In genomic region chr1:31593770-31594632, GRCh38 we compare ENCODE assay signal across 8 cellular contexts. TPM values are rescaled to one million over a fixed set of nuclear protein-coding genes. Genes with fewer than 3 reads are reported as not detected.
DNase-seq lines count a peak whose midpoint lies in the region; ATAC-seq, FAIRE-seq and TF ChIP-seq lines count a peak whose summit lies in the region.

No MANE protein-coding gene starts in this region.

- no peak overlapping the region for H3K4me3 ChIP-seq in A549
- no peak overlapping the region for H3K4me3 ChIP-seq in K562
- no peak overlapping the region for H3K4me3 ChIP-seq in keratinocyte (ENCODE audit: control insufficient read depth in 2 of 3, extremely low read depth in 1 of 3, insufficient read depth in 2 of 3, low read depth in 1 of 3, low read length in 3 of 3)

- H3K36me3 ChIP-seq in K562 (ENCODE audit: control insufficient read depth, insufficient read depth, low read length) = no peaks in the 10 kb centered on the region
- H3K36me3 ChIP-seq in keratinocyte (ENCODE audit: control insufficient read depth in 2 of 2, extremely low read depth in 1 of 2, insufficient read depth in 2 of 2, low read length in 2 of 2) = no peaks in the 10 kb centered on the region

- no peak overlapping the region for H3K9ac ChIP-seq in K562 (ENCODE audit: insufficient read depth in 1 of 2, low read depth in 2 of 2, low read length in 2 of 2)
- H3K9ac ChIP-seq in keratinocyte (ENCODE audit: control insufficient read depth, extremely low read depth, insufficient read depth, low read length) = no peak overlapping the region

- in situ Hi-C loops in GM13976 (cut with MboI; ENCODE audit: low sequenced_read_pairs, unreplicated experiment) = no loop called here
- in situ Hi-C loops in K562 (cut with MboI) = no loop called here

- peak; percentile 67 to 70 for DNase-seq in A549 (ENCODE audit: low read depth in 1 of 2, low spot score in 1 of 2)
- peak; percentile 79 for DNase-seq in GM13976 (ENCODE audit: low spot score)
- DNase-seq in NCI-H1092 treated with DMSO at 0.1 percent for 48 hours (lab: John Stamatoyannopoulos, UW) = peak; percentile 48
- DNase-seq in T-helper 1 cell = peak in 4 of 5 donors; percentile 38 to 51 (median 44)
- peak; percentile 73 to 80 (median 78) for DNase-seq in K562 (ENCODE audit: extremely low read depth in 1 of 4, low spot score in 3 of 4)
- no peak for DNase-seq in keratinocyte (ENCODE audit: low read depth, low spot score)
- DNase-seq in stimulated activated CD4-positive, alpha-beta T cell treated with anti-CD3 and anti-CD28 coated beads, Interleukin-4, amount 100 ng/mL, for 4 hours = peak; percentile 41 to 67

- FAIRE-seq in A549 (lab: Jason Lieb, UNC) (no peak), K562 (lab: Jason Lieb, UNC) (peak; percentile 95), keratinocyte (lab: Jason Lieb, UNC) (peak; percentile 83)

- no peaks in the 10 kb centered on the region for H3K9me1 ChIP-seq in K562 (ENCODE audit: control insufficient read depth, insufficient read depth, low read length)
- no peaks in the 10 kb centered on the region for H3K9me1 ChIP-seq in keratinocyte (ENCODE audit: control insufficient read depth, extremely low read depth, insufficient read depth, low read length)

- peaks cover 5% of the 10 kb centered on the region for H4K20me1 ChIP-seq in K562 (replicated peaks; ENCODE audit: control insufficient read depth, insufficient read depth, low read length)
- H4K20me1 ChIP-seq in keratinocyte (ENCODE audit: control insufficient read depth, extremely low read depth, insufficient read depth, low read length) = no peaks in the 10 kb centered on the region

- no TSS peak for BruUV-seq in K562 (replicated peaks; lab: Mats Ljungman, UMichigan)

- H3K4me1 ChIP-seq in A549 (peaks cover 12% of the 10 kb centered on the region; the same call in 2 of the 3 replicates), K562 (replicated peaks in 1 of 2; ENCODE audit: control insufficient read depth in 2 of 2, insufficient read depth in 2 of 2, low read length in 2 of 2) (peaks cover 0 to 4% of the 10 kb centered on the region in 2 experiments; a peak in 1 of 5 replicates), keratinocyte (ENCODE audit: control insufficient read depth, extremely low read depth, insufficient read depth, low read length) (peaks cover 13% of the 10 kb centered on the region)

- H3K27ac ChIP-seq in A549 = no peak overlapping the region
- H3K27ac ChIP-seq in K562 (ENCODE audit: extremely low read depth, low read depth, low read length) = no peak overlapping the region
- H3K27ac ChIP-seq in keratinocyte (ENCODE audit: control insufficient read depth, insufficient read depth, low read length) = no peak overlapping the region

- H3K79me2 ChIP-seq in K562 (ENCODE audit: control insufficient read depth, insufficient read depth, low read length) = no peaks in the 10 kb centered on the region
- H3K79me2 ChIP-seq in keratinocyte (ENCODE audit: control insufficient read depth, insufficient read depth, low read length) = no peaks in the 10 kb centered on the region

- POLR2A ChIA-PET in A549 (lab: Yijun Ruan, JAX) (no interaction called here), K562 (lab: Yijun Ruan, JAX) (no interaction called here)

- H3K4me2 ChIP-seq in A549 (no peak overlapping the region), K562 (ENCODE audit: insufficient read depth, low read length) (no peak overlapping the region), keratinocyte (ENCODE audit: control insufficient read depth, extremely low read depth, insufficient read depth, low read depth, low read length) (no peak overlapping the region)

- WGBS in A549 (ENCODE audit: missing lambda C conversion rate) = 33% methylated on average over 6 of the region's 10 CpGs
- 17% methylated on average over 9 of the region's 10 CpGs for WGBS in K562 (ENCODE audit: insufficient coverage, low coverage, missing lambda C conversion rate)

- CTCF ChIA-PET in A549 (lab: Yijun Ruan, JAX) = interaction anchor here (0.6 to 15.8 kb wide), 13 partner anchors 9 to 518 kb away, joined by 3 to 252 read pairs (median 4); partner anchors contain the start of gene TINAGL1
- CTCF ChIA-PET in K562 (lab: Yijun Ruan, JAX; ENCODE audit: low intra/inter-chr PET ratio) = interaction anchor here (0.5 to 3.6 kb wide), 9 partner anchors 21 to 910 kb away, joined by 3 to 25 read pairs (median 5); no protein-coding TSS in a partner anchor

- TF ChIP-seq CTCF in A549 (IDR thresholded peaks at IDR 0.05) = peak; percentile 79
- TF ChIP-seq CTCF in GM13976 (IDR thresholded peaks at IDR 0.05; ENCODE audit: borderline replicate concordance, control extremely low read depth, extremely low read depth, insufficient read depth, missing control alignments) = peak; percentile 79
- peak; percentile 93 to 97 (median 94) for TF ChIP-seq CTCF in K562 (IDR thresholded peaks at IDR 0.05 in 2 of 3, conservative IDR thresholded peaks at IDR 0.05 in 1 of 3; ENCODE audit: insufficient read depth in 2 of 3, low read depth in 1 of 3, low read length in 3 of 3)
- TF ChIP-seq CTCF in keratinocyte (optimal IDR thresholded peaks at IDR 0.05 in 1 of 3, IDR thresholded peaks at IDR 0.05 in 1 of 3, conservative IDR thresholded peaks at IDR 0.05 in 1 of 3; ENCODE audit: extremely low read depth in 1 of 3, insufficient read depth in 2 of 3, low read length in 3 of 3) = peak; percentile 97 to 100 (median 99)

- TF ChIP-seq RAD21 in A549 (conservative IDR thresholded peaks at IDR 0.05 in 1 of 2, IDR thresholded peaks at IDR 0.05 in 1 of 2) = peak; percentile 80 to 87
- TF ChIP-seq RAD21 in K562 (CRISPR knock-in tag; conservative IDR thresholded peaks at IDR 0.05 in 1 of 2, IDR thresholded peaks at IDR 0.05 in 1 of 2) = peak; percentile 89 to 97

- intact Hi-C loops in K562 (cut with micrococcal nuclease) = loop anchor here (1.0 kb wide), 1 partner anchor 30 kb away; no protein-coding TSS in a partner anchor

- no peaks in the 10 kb centered on the region for H3K9me3 ChIP-seq in A549
- no peaks in the 10 kb centered on the region for H3K9me3 ChIP-seq in K562 (replicated peaks; ENCODE audit: control insufficient read depth, insufficient read depth, low read depth, low read length)
- no peaks in the 10 kb centered on the region for H3K9me3 ChIP-seq in keratinocyte (ENCODE audit: control insufficient read depth, low read depth, low read length)

- TF ChIP-seq EP300 in A549 (IDR thresholded peaks at IDR 0.05) = no peak
- TF ChIP-seq EP300 in K562 (IDR thresholded peaks at IDR 0.05; ENCODE audit: low read length) = no peak

- H3K27me3 ChIP-seq in K562 (ENCODE audit: control insufficient read depth in 2 of 2, insufficient read depth in 2 of 2, low read length in 2 of 2) = peaks cover 16 to 39% of the 10 kb centered on the region in 2 experiments
- H3K27me3 ChIP-seq in keratinocyte (ENCODE audit: control insufficient read depth, extremely low read depth, insufficient read depth, low read length) = no peaks in the 10 kb centered on the region

- H2AFZ ChIP-seq in K562 (ENCODE audit: low read depth, low read length) (no peak overlapping the region), keratinocyte (ENCODE audit: control insufficient read depth, low read length) (no peak overlapping the region)

- peak; percentile 94 to 98 for ATAC-seq in A549
- peak; percentile 99 for ATAC-seq in K562
- no peak for ATAC-seq in HG03025 (IDR thresholded peaks at IDR 0.05; ENCODE audit: low FRiP score, unreplicated experiment)

- TF ChIP-seq POLR2A in A549 (IDR thresholded peaks at IDR 0.05; ENCODE audit: low read length) (no peak), K562 (conservative IDR thresholded peaks at IDR 0.05) (no peak)

- dilution Hi-C loops in keratinocyte (cut with MboI; ENCODE audit: extremely low pct_ligation_motif_present, low sequenced_read_pairs) = no loop called here

RNA-seq across cellular contexts. Expression of gene TINAGL1, which starts 17.7 kb away (rescaled TPM):
- polyA plus RNA-seq in A549 (2011; rRNA removed) = 0.09 and 0.22 TPM in 2 replicates
- polyA plus RNA-seq in A549 (2012; cell fraction: cytosol; rRNA removed) = 0.50 and 0.78 TPM in 2 replicates
- 1.4 and 2.1 TPM in 2 replicates for polyA plus RNA-seq in A549 (2012; cell fraction: nucleus; rRNA removed)
- 0.88 to 1.2 TPM (median 1.1 TPM) in 3 replicates for polyA plus RNA-seq in A549 (2017; fragmentation: RNase III; extraction: RNeasy Plus Mini Kit Qiagen cat#74134 plus additional on column Dnase treatment)
- 0.33 and 0.63 TPM in 2 replicates for polyA minus RNA-seq in A549 (2011; rRNA and poly(A)+ RNA removed)
- 1.2 and 2.6 TPM in 2 replicates for total RNA-seq in K562 (2011; cell fraction: chromatin; rRNA removed; ENCODE audit: low replicate concordance)
- total RNA-seq in K562 (2011; cell fraction: nucleolus; rRNA removed) = 2.2 and 2.4 TPM in 2 replicates
- total RNA-seq in K562 (2011; cell fraction: nucleoplasm; rRNA removed) = 0.81 and 1.8 TPM in 2 replicates
- 0.05 and 0.53 TPM in 2 replicates for total RNA-seq in K562 (2014; rRNA removed)
- 0.07 TPM in 1 of 2 replicates, not detected in the other for total RNA-seq in K562 (2014; rRNA removed; fragmentation: Illumina TruSeq; extraction: Trizol)
- not detected in 2 replicates for total RNA-seq in K562 (2015; rRNA removed; fragmentation: Illumina TruSeq; extraction: Trizol)
- total RNA-seq in K562 (2021) = 0.27 and 0.67 TPM in 2 replicates
- 0.35 and 1.2 TPM in 2 replicates for polyA plus RNA-seq in K562 (2011; rRNA removed)
- polyA plus RNA-seq in K562 (2011; cell fraction: cytosol; rRNA removed) = 0.78 and 3.1 TPM in 2 replicates
- 1.3 and 5.8 TPM in 2 replicates for polyA plus RNA-seq in K562 (2011; cell fraction: nucleus; rRNA removed)
- 0.22 and 0.26 TPM in 2 replicates for polyA plus RNA-seq in K562 (2012)
- polyA plus RNA-seq in K562 (2014; fragmentation: Illumina TruSeq; extraction: Trizol) = 0.14 TPM in 1 of 2 replicates, not detected in the other
- not detected for polyA plus RNA-seq in K562 (2014; fragmentation: Nextera tagmentation; extraction: Ambion mirVana)
- 0.04 and 0.16 TPM in 2 replicates for polyA plus RNA-seq in K562 (2014; rRNA removed)
- polyA minus RNA-seq in K562 (2011; rRNA and poly(A)+ RNA removed) = 1.1 TPM in 1 of 2 replicates, not detected in the other
- 1.1 and 2.3 TPM in 2 replicates for polyA minus RNA-seq in K562 (2011; cell fraction: cytosol; rRNA and poly(A)+ RNA removed)
- polyA minus RNA-seq in K562 (2011; cell fraction: nucleus; rRNA and poly(A)+ RNA removed) = 0.56 and 1.6 TPM in 2 replicates
- polyA plus RNA-seq in keratinocyte = 189 to 315 TPM (median 275 TPM) in 3 replicates
- 26.1 TPM for polyA plus RNA-seq in keratinocyte (2011; ENCODE audit: low read depth)
- 110 and 149 TPM in 2 replicates for polyA plus RNA-seq in keratinocyte (2011; cell fraction: cytosol; rRNA removed)
- 323 and 403 TPM in 2 replicates for polyA plus RNA-seq in keratinocyte (2011; cell fraction: nucleus; rRNA removed)
- polyA plus RNA-seq in keratinocyte (2012; ENCODE audit: low replicate concordance) = 93.3 and 275 TPM in 2 replicates
- 198 to 587 TPM (median 223 TPM) in 3 replicates for polyA minus RNA-seq in keratinocyte
- polyA minus RNA-seq in keratinocyte (2011; cell fraction: cytosol; rRNA and poly(A)+ RNA removed) = 259 TPM
- polyA minus RNA-seq in keratinocyte (2011; cell fraction: nucleus; rRNA and poly(A)+ RNA removed) = 310 and 334 TPM in 2 replicates

RNA-seq across cellular contexts. Expression of gene HCRTR1, which starts 23.5 kb away (rescaled TPM):
- polyA plus RNA-seq in A549 (2011; rRNA removed) = not detected in 2 replicates
- polyA plus RNA-seq in A549 (2012; cell fraction: cytosol; rRNA removed) = not detected in 2 replicates
- polyA plus RNA-seq in A549 (2012; cell fraction: nucleus; rRNA removed) = 0.04 and 0.07 TPM in 2 replicates
- polyA plus RNA-seq in A549 (2017; fragmentation: RNase III; extraction: RNeasy Plus Mini Kit Qiagen cat#74134 plus additional on column Dnase treatment) = not detected in 3 replicates
- polyA minus RNA-seq in A549 (2011; rRNA and poly(A)+ RNA removed) = not detected in 2 replicates
- total RNA-seq in K562 (2011; cell fraction: chromatin; rRNA removed; ENCODE audit: low replicate concordance) = not detected in 2 replicates
- not detected in 2 replicates for total RNA-seq in K562 (2011; cell fraction: nucleolus; rRNA removed)
- not detected in 2 replicates for total RNA-seq in K562 (2011; cell fraction: nucleoplasm; rRNA removed)
- not detected in 2 replicates for total RNA-seq in K562 (2014; rRNA removed)
- not detected in 2 replicates for total RNA-seq in K562 (2014; rRNA removed; fragmentation: Illumina TruSeq; extraction: Trizol)
- total RNA-seq in K562 (2015; rRNA removed; fragmentation: Illumina TruSeq; extraction: Trizol) = not detected in 2 replicates
- not detected in 2 replicates for total RNA-seq in K562 (2021)
- polyA plus RNA-seq in K562 (2011; rRNA removed) = not detected in 2 replicates
- not detected in 2 replicates for polyA plus RNA-seq in K562 (2011; cell fraction: cytosol; rRNA removed)
- not detected in 2 replicates for polyA plus RNA-seq in K562 (2011; cell fraction: nucleus; rRNA removed)
- polyA plus RNA-seq in K562 (2012) = not detected in 2 replicates
- not detected in 2 replicates for polyA plus RNA-seq in K562 (2014; fragmentation: Illumina TruSeq; extraction: Trizol)
- not detected for polyA plus RNA-seq in K562 (2014; fragmentation: Nextera tagmentation; extraction: Ambion mirVana)
- not detected in 2 replicates for polyA plus RNA-seq in K562 (2014; rRNA removed)
- polyA minus RNA-seq in K562 (2011; rRNA and poly(A)+ RNA removed) = not detected in 2 replicates
- polyA minus RNA-seq in K562 (2011; cell fraction: cytosol; rRNA and poly(A)+ RNA removed) = not detected in 2 replicates
- not detected in 2 replicates for polyA minus RNA-seq in K562 (2011; cell fraction: nucleus; rRNA and poly(A)+ RNA removed)
- polyA plus RNA-seq in keratinocyte = not detected in 3 replicates
- not detected for polyA plus RNA-seq in keratinocyte (2011; ENCODE audit: low read depth)
- polyA plus RNA-seq in keratinocyte (2011; cell fraction: cytosol; rRNA removed) = not detected in 2 replicates
- polyA plus RNA-seq in keratinocyte (2011; cell fraction: nucleus; rRNA removed) = not detected in 2 replicates
- polyA plus RNA-seq in keratinocyte (2012; ENCODE audit: low replicate concordance) = not detected in 2 replicates
- polyA minus RNA-seq in keratinocyte = not detected in 3 replicates
- not detected for polyA minus RNA-seq in keratinocyte (2011; cell fraction: cytosol; rRNA and poly(A)+ RNA removed)
- not detected in 2 replicates for polyA minus RNA-seq in keratinocyte (2011; cell fraction: nucleus; rRNA and poly(A)+ RNA removed)

RNA-seq across cellular contexts. Expression of gene PEF1, which starts 50.7 kb away (rescaled TPM):
- 47.6 and 62.9 TPM in 2 replicates for polyA plus RNA-seq in A549 (2011; rRNA removed)
- 50.9 and 68.0 TPM in 2 replicates for polyA plus RNA-seq in A549 (2012; cell fraction: cytosol; rRNA removed)
- 62.3 and 63.1 TPM in 2 replicates for polyA plus RNA-seq in A549 (2012; cell fraction: nucleus; rRNA removed)
- polyA plus RNA-seq in A549 (2017; fragmentation: RNase III; extraction: RNeasy Plus Mini Kit Qiagen cat#74134 plus additional on column Dnase treatment) = 37.3 to 38.5 TPM (median 38.3 TPM) in 3 replicates
- polyA minus RNA-seq in A549 (2011; rRNA and poly(A)+ RNA removed) = 78.5 and 82.1 TPM in 2 replicates
- 15.8 and 31.8 TPM in 2 replicates for total RNA-seq in K562 (2011; cell fraction: chromatin; rRNA removed; ENCODE audit: low replicate concordance)
- total RNA-seq in K562 (2011; cell fraction: nucleolus; rRNA removed) = 33.0 and 33.2 TPM in 2 replicates
- 32.8 and 35.6 TPM in 2 replicates for total RNA-seq in K562 (2011; cell fraction: nucleoplasm; rRNA removed)
- total RNA-seq in K562 (2014; rRNA removed) = 76.6 and 87.6 TPM in 2 replicates
- total RNA-seq in K562 (2014; rRNA removed; fragmentation: Illumina TruSeq; extraction: Trizol) = 39.4 and 46.0 TPM in 2 replicates
- 48.8 and 49.1 TPM in 2 replicates for total RNA-seq in K562 (2015; rRNA removed; fragmentation: Illumina TruSeq; extraction: Trizol)
- 61.0 and 61.9 TPM in 2 replicates for total RNA-seq in K562 (2021)
- polyA plus RNA-seq in K562 (2011; rRNA removed) = 73.7 and 104 TPM in 2 replicates
- 124 and 143 TPM in 2 replicates for polyA plus RNA-seq in K562 (2011; cell fraction: cytosol; rRNA removed)
- polyA plus RNA-seq in K562 (2011; cell fraction: nucleus; rRNA removed) = 54.6 and 59.0 TPM in 2 replicates
- 51.6 and 78.2 TPM in 2 replicates for polyA plus RNA-seq in K562 (2012)
- 95.5 and 97.8 TPM in 2 replicates for polyA plus RNA-seq in K562 (2014; fragmentation: Illumina TruSeq; extraction: Trizol)
- 10 to 100 TPM; 26.3 to 33.0 TPM for polyA plus RNA-seq in K562 (2014; fragmentation: Nextera tagmentation; extraction: Ambion mirVana)
- 78.2 and 82.5 TPM in 2 replicates for polyA plus RNA-seq in K562 (2014; rRNA removed)
- polyA minus RNA-seq in K562 (2011; rRNA and poly(A)+ RNA removed) = 64.1 and 71.1 TPM in 2 replicates
- 46.2 and 46.7 TPM in 2 replicates for polyA minus RNA-seq in K562 (2011; cell fraction: cytosol; rRNA and poly(A)+ RNA removed)
- polyA minus RNA-seq in K562 (2011; cell fraction: nucleus; rRNA and poly(A)+ RNA removed) = 14.0 and 23.8 TPM in 2 replicates
- polyA plus RNA-seq in keratinocyte = 72.2 to 107 TPM (median 90.1 TPM) in 3 replicates
- polyA plus RNA-seq in keratinocyte (2011; ENCODE audit: low read depth) = 33.3 TPM
- polyA plus RNA-seq in keratinocyte (2011; cell fraction: cytosol; rRNA removed) = 83.2 and 85.4 TPM in 2 replicates
- 59.0 and 66.8 TPM in 2 replicates for polyA plus RNA-seq in keratinocyte (2011; cell fraction: nucleus; rRNA removed)
- polyA plus RNA-seq in keratinocyte (2012; ENCODE audit: low replicate concordance) = 67.9 and 68.1 TPM in 2 replicates
- polyA minus RNA-seq in keratinocyte = 99.8 to 160 TPM (median 138 TPM) in 3 replicates
- polyA minus RNA-seq in keratinocyte (2011; cell fraction: cytosol; rRNA and poly(A)+ RNA removed) = 80.4 TPM
- 29.3 and 34.7 TPM in 2 replicates for polyA minus RNA-seq in keratinocyte (2011; cell fraction: nucleus; rRNA and poly(A)+ RNA removed)

Comparison
In these comparisons a context has a peak if more than half of its experiments do, and no peak if none do; other contexts are left out.
1. Of the 35 proteins assayed by ChIP-seq in both K562 and A549: peak only in K562: RCOR1; only in A549: none; in both: CTCF, RAD21 and SMC3; in neither: 29; mixed calls (peak in some experiments, not most) for 2.